In genomic region chr16:16143038-16143763, GRCh38 we compare ENCODE assay signal across 9 cellular contexts.
DNase-seq lines count a peak whose midpoint lies in the region; ATAC-seq, FAIRE-seq and TF ChIP-seq lines count a peak whose summit lies in the region.
"Had no signal": no experiment of that assay in that cellular context is flagged by ENCODE, and none has a peak within 500 bp of the region (broad histone marks: within the 10 kb centered on the region; RNA-seq: fewer than 3 reads in every experiment).

No MANE protein-coding gene starts in this region.

- peak; percentile 69 for FAIRE-seq in RCC 7860 (lab: Jason Lieb, UNC)

- no peaks in the 10 kb centered on the region for H3K4me1 ChIP-seq in foreskin keratinocyte

- TF ChIP-seq CTCF in GM12873 (IDR thresholded peaks at IDR 0.05; ENCODE audit: insufficient read depth, low read depth, low read length, missing control alignments) (peak; percentile 61), foreskin keratinocyte (conservative IDR thresholded peaks at IDR 0.05) (peak; percentile 55)

- no peak overlapping the region for H3K27ac ChIP-seq in foreskin keratinocyte

- DNase-seq in AG20443 (ENCODE audit: low spot score) (peak; percentile 37), RCC 7860 (ENCODE audit: low spot score) (peak; percentile 50), foreskin keratinocyte (no peak), NCI-H146 treated with DMSO at 0.1 percent for 48 hours (lab: John Stamatoyannopoulos, UW; ENCODE audit: unreplicated experiment) (no peak), NCI-H446 treated with DMSO at 0.1 percent for 48 hours (lab: John Stamatoyannopoulos, UW) (no peak), HT-29 (ENCODE audit: low spot score) (no peak)

- H3K27me3 ChIP-seq in foreskin keratinocyte = no peaks in the 10 kb centered on the region

- ATAC-seq in foreskin keratinocyte (no peak), GM18519 (IDR thresholded peaks at IDR 0.05; ENCODE audit: low FRiP score, unreplicated experiment) (no peak)
- ATAC-seq: Right ventricle myocardium inferior had no signal

Comparison
In these comparisons a context has a peak if more than half of its experiments do, and no peak if none do; other contexts are left out.
1. DNase-seq: peak in AG20443 (single experiment) and RCC 7860 (single experiment); none in foreskin keratinocyte (0 of 2), NCI-H146 treated with DMSO at 0.1 percent for 48 hours (single experiment), NCI-H446 treated with DMSO at 0.1 percent for 48 hours (single experiment) and HT-29 (single experiment).